In genomic region chr6:43648248-43648647, GRCh38 we compare ENCODE assay signal across 2 cellular contexts.
TF ChIP-seq lines count a peak whose summit lies in the region.

No MANE protein-coding gene starts in this region.

TF ChIP-seq in HEK293, 187 proteins besides CTCF, POLR2A, EP300 and RAD21:
- no peak for TF ChIP-seq ZBTB8A (tag by site-specific recombination; IDR thresholded peaks at IDR 0.05)
- TF ChIP-seq, protein P1, sequence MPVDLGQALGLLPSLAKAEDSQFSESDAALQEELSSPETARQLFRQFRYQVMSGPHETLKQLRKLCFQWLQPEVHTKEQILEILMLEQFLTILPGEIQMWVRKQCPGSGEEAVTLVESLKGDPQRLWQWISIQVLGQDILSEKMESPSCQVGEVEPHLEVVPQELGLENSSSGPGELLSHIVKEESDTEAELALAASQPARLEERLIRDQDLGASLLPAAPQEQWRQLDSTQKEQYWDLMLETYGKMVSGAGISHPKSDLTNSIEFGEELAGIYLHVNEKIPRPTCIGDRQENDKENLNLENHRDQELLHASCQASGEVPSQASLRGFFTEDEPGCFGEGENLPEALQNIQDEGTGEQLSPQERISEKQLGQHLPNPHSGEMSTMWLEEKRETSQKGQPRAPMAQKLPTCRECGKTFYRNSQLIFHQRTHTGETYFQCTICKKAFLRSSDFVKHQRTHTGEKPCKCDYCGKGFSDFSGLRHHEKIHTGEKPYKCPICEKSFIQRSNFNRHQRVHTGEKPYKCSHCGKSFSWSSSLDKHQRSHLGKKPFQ (tag by site-specific recombination; IDR thresholded peaks at IDR 0.05): 0 out of 2 replicates have a peak, but pooled peaks have one; percentile 23
- no peak for TF ChIP-seq ZNF362 (tag by site-specific recombination; IDR thresholded peaks at IDR 0.05)
- TF ChIP-seq ZNF623 (tag by site-specific recombination; IDR thresholded peaks at IDR 0.05): peak; percentile 94
- no peak for TF ChIP-seq ZNF239 (tag by site-specific recombination; IDR thresholded peaks at IDR 0.05)
- TF ChIP-seq ZNF302 (tag by site-specific recombination; IDR thresholded peaks at IDR 0.05; ENCODE audit: low read depth): no peak
- no peak for TF ChIP-seq ZNF549 (tag by site-specific recombination; IDR thresholded peaks at IDR 0.05)
- no peak for TF ChIP-seq ZEB2 (tag by site-specific recombination; IDR thresholded peaks at IDR 0.05)
- TF ChIP-seq ZNF341 (tag by site-specific recombination; IDR thresholded peaks at IDR 0.05; ENCODE audit: low read depth): no peak
- no peak for TF ChIP-seq MZF1 (tag by site-specific recombination; IDR thresholded peaks at IDR 0.05; ENCODE audit: borderline replicate concordance)

TF ChIP-seq in K562, 482 proteins besides CTCF, POLR2A, EP300 and RAD21:
- TF ChIP-seq ETS2 (tag; IDR thresholded peaks at IDR 0.05; ENCODE audit: borderline replicate concordance, poor library complexity, severe bottlenecking): no peak
- peak; percentile 28; the same call in 1 of the 2 replicates for TF ChIP-seq BCOR (IDR thresholded peaks at IDR 0.05)
- 0 out of 2 replicates have a peak, but pooled peaks have one; percentile 24 for TF ChIP-seq HDGF (IDR thresholded peaks at IDR 0.05)
- peak; percentile 35 for TF ChIP-seq RBM25 (IDR thresholded peaks at IDR 0.05; ENCODE audit: low read depth, low read length, severe bottlenecking)
